In the genomic region with DNA sequence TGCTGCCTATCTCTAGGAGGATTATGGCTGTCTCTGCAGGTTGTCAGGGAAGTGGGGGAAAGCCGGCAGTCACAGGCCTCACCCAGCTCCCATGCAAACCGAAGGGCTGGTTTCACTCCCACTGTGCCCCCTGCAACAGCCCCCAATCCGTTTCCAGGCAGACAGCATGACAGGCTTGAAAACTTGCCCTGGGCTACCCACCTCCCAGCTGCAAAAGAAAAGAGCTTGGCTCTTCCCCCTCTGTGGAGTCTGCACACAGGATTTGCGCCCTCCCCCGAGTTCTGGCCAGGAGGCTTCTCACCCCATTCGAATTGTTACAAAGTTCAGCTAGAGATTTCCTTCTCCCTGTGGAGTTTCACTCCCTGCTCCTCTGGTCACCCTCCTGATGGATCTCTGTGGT, we compare ENCODE assay signal across 2 cellular contexts.
TF ChIP-seq lines count a peak whose summit lies in the region.

No MANE protein-coding gene starts in this region.

TF ChIP-seq in HepG2, 621 proteins besides CTCF, POLR2A, EP300 and RAD21:
- TF ChIP-seq CHCHD3 (CRISPR knock-in tag; IDR thresholded peaks at IDR 0.05) = no peak
- TF ChIP-seq CENPBD1 (CRISPR knock-in tag; IDR thresholded peaks at IDR 0.05; ENCODE audit: borderline replicate concordance, low read depth) = no peak
- no peak for TF ChIP-seq RORA (CRISPR knock-in tag; IDR thresholded peaks at IDR 0.05)
- TF ChIP-seq CREB1 (IDR thresholded peaks at IDR 0.05) = no peak
- TF ChIP-seq CREB1 (CRISPR knock-in tag; IDR thresholded peaks at IDR 0.05) = no peak
- no peak for TF ChIP-seq KLF16 (CRISPR knock-in tag; IDR thresholded peaks at IDR 0.05)
TF ChIP-seq in HepG2: peak in this region for 0.

TF ChIP-seq in WTC11, 78 proteins besides CTCF, POLR2A, EP300 and RAD21:
- TF ChIP-seq GTF2I (CRISPR knock-in tag; conservative IDR thresholded peaks at IDR 0.05) (no peak), ZNF219 (CRISPR knock-in tag; IDR thresholded peaks at IDR 0.05; ENCODE audit: borderline replicate concordance) (no peak), ZNF138 (CRISPR knock-in tag; conservative IDR thresholded peaks at IDR 0.05) (no peak), ZNF671 (CRISPR knock-in tag; IDR thresholded peaks at IDR 0.05) (no peak), GRHL2 (CRISPR knock-in tag; IDR thresholded peaks at IDR 0.05; ENCODE audit: insufficient replicate concordance, severe bottlenecking) (no peak), JAZF1 (CRISPR knock-in tag; IDR thresholded peaks at IDR 0.05) (no peak), TCF7 (CRISPR knock-in tag; IDR thresholded peaks at IDR 0.05; ENCODE audit: low read depth) (no peak), OVOL2 (CRISPR knock-in tag; IDR thresholded peaks at IDR 0.05; ENCODE audit: borderline replicate concordance) (no peak), TEAD4 (CRISPR knock-in tag; IDR thresholded peaks at IDR 0.05) (no peak), ZNF121 (CRISPR knock-in tag; IDR thresholded peaks at IDR 0.05) (no peak), NR1H2 (CRISPR knock-in tag; IDR thresholded peaks at IDR 0.05) (no peak), JUN (CRISPR knock-in tag; IDR thresholded peaks at IDR 0.05) (no peak), NFYB (CRISPR knock-in tag; conservative IDR thresholded peaks at IDR 0.05; ENCODE audit: low read depth) (no peak), ETV6 (CRISPR knock-in tag; IDR thresholded peaks at IDR 0.05) (no peak), ESRRA (CRISPR knock-in tag; IDR thresholded peaks at IDR 0.05; ENCODE audit: borderline replicate concordance) (no peak)
- TF ChIP-seq, protein P1, sequence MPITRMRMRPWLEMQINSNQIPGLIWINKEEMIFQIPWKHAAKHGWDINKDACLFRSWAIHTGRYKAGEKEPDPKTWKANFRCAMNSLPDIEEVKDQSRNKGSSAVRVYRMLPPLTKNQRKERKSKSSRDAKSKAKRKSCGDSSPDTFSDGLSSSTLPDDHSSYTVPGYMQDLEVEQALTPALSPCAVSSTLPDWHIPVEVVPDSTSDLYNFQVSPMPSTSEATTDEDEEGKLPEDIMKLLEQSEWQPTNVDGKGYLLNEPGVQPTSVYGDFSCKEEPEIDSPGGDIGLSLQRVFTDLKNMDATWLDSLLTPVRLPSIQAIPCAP (CRISPR knock-in tag; IDR thresholded peaks at IDR 0.05) = no peak
- TF ChIP-seq, protein P2, sequence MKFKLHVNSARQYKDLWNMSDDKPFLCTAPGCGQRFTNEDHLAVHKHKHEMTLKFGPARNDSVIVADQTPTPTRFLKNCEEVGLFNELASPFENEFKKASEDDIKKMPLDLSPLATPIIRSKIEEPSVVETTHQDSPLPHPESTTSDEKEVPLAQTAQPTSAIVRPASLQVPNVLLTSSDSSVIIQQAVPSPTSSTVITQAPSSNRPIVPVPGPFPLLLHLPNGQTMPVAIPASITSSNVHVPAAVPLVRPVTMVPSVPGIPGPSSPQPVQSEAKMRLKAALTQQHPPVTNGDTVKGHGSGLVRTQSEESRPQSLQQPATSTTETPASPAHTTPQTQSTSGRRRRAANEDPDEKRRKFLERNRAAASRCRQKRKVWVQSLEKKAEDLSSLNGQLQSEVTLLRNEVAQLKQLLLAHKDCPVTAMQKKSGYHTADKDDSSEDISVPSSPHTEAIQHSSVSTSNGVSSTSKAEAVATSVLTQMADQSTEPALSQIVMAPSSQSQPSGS (CRISPR knock-in tag; IDR thresholded peaks at IDR 0.05; ENCODE audit: borderline replicate concordance, low read depth) = no peak
- TF ChIP-seq, protein P3, sequence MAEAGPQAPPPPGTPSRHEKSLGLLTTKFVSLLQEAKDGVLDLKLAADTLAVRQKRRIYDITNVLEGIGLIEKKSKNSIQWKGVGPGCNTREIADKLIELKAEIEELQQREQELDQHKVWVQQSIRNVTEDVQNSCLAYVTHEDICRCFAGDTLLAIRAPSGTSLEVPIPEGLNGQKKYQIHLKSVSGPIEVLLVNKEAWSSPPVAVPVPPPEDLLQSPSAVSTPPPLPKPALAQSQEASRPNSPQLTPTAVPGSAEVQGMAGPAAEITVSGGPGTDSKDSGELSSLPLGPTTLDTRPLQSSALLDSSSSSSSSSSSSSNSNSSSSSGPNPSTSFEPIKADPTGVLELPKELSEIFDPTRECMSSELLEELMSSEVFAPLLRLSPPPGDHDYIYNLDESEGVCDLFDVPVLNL (CRISPR knock-in tag; IDR thresholded peaks at IDR 0.05; ENCODE audit: borderline replicate concordance, low read depth) = no peak
TF ChIP-seq in WTC11: peak in this region for 0.
